In genomic region chr17:3754458-3755334, GRCh38 we compare ENCODE assay signal across 8 cellular contexts. TPM values are rescaled to one million over a fixed set of nuclear protein-coding genes. Genes with fewer than 3 reads are reported as not detected.
DNase-seq lines count a peak whose midpoint lies in the region; ATAC-seq and TF ChIP-seq lines count a peak whose summit lies in the region.

No MANE protein-coding gene starts in this region.

- H3K4me3 Mint-ChIP-seq in CD4-positive, alpha-beta T cell, result peak overlapping the region; percentile 58
- H3K4me3 Mint-ChIP-seq in endothelial cell (ENCODE audit: unreplicated experiment) (no peak overlapping the region), neural progenitor cell (peak overlapping the region; percentile 43)

- CTCF ChIA-PET in CD4-positive, alpha-beta T cell (lab: Charles Lee), result interaction anchor here (1.9 kb wide), 1 partner anchor 16 kb away, joined by 6 read pairs; no protein-coding TSS in a partner anchor

- H3K9me3 Mint-ChIP-seq in CD4-positive, alpha-beta T cell, result no peaks in the 10 kb centered on the region
- H3K9me3 Mint-ChIP-seq in endothelial cell (ENCODE audit: unreplicated experiment) (no peaks in the 10 kb centered on the region), neural progenitor cell (peaks cover 2% of the 10 kb centered on the region)

- peak; percentile 93 for ATAC-seq in CD4-positive, alpha-beta T cell (ENCODE audit: poor library complexity)
- no peak for ATAC-seq in GM21723 (IDR thresholded peaks at IDR 0.05; ENCODE audit: unreplicated experiment)

- H3K4me1 Mint-ChIP-seq in CD4-positive, alpha-beta T cell (ENCODE audit: low read depth), result peaks cover 42% of the 10 kb centered on the region
- H3K4me1 Mint-ChIP-seq in endothelial cell (ENCODE audit: unreplicated experiment) (no peaks in the 10 kb centered on the region), neural progenitor cell (peaks cover 3% of the 10 kb centered on the region)

- peak; percentile 67 to 87 (median 80) for DNase-seq in CD4-positive, alpha-beta T cell
- DNase-seq in NCI-H1105 (lab: John Stamatoyannopoulos, UW) (peak; percentile 94), endothelial cell (ENCODE audit: low spot score) (peak; percentile 58), neural progenitor cell (ENCODE audit: low spot score) (peak; percentile 95), NAMALWA (ENCODE audit: low spot score) (no peak), NCI-H446 (lab: John Stamatoyannopoulos, UW) (no peak)
- peak; percentile 85 for DNase-seq in activated CD4-positive, alpha-beta T cell treated with anti-CD3 and anti-CD28 coated beads, Interleukin-2, amount 50 U/mL, for 1 hour

- H3K27me3 ChIP-seq in CD4-positive, alpha-beta T cell (ENCODE audit: control insufficient read depth, insufficient read depth, low read length), result no peaks in the 10 kb centered on the region
- H3K27me3 ChIP-seq in neural progenitor cell, result no peaks in the 10 kb centered on the region

- no peaks in the 10 kb centered on the region for H3K9me3 ChIP-seq in CD4-positive, alpha-beta T cell (ENCODE audit: control insufficient read depth, low read length)
- H3K9me3 ChIP-seq in neural progenitor cell (ENCODE audit: low read depth), result no peaks in the 10 kb centered on the region

- H3K36me3 ChIP-seq in neural progenitor cell, result no peaks in the 10 kb centered on the region

- H3K36me3 Mint-ChIP-seq in CD4-positive, alpha-beta T cell (ENCODE audit: low read depth), result no peaks in the 10 kb centered on the region
- peaks cover under 1% of the 10 kb centered on the region for H3K36me3 Mint-ChIP-seq in endothelial cell (ENCODE audit: low read depth, unreplicated experiment)
- H3K36me3 Mint-ChIP-seq in neural progenitor cell, result no peaks in the 10 kb centered on the region

- intact Hi-C loops in CD4-positive, alpha-beta T cell (cut with DNase I, micrococcal nuclease), result no loop called here

- peaks cover 20% of the 10 kb centered on the region for H3F3A ChIP-seq in neural progenitor cell (ENCODE audit: low read depth)

- no peaks in the 10 kb centered on the region for H3K4me1 ChIP-seq in neural progenitor cell

- peak overlapping the region; percentile 74 for H3K4me2 ChIP-seq in neural progenitor cell

- peak overlapping the region; percentile 70 for H2AFZ ChIP-seq in neural progenitor cell (replicated peaks)

- peak overlapping the region; percentile 45 for H3K4me3 ChIP-seq in neural progenitor cell

- POLR2A ChIA-PET in CD4-positive, alpha-beta T cell (lab: Charles Lee), result interaction anchor here (1.0 to 1.9 kb wide), 4 partner anchors 14 to 92 kb away, joined by 4 to 7 read pairs (median 6); partner anchors contain the start of gene NCBP3

- H3K27me3 Mint-ChIP-seq in CD4-positive, alpha-beta T cell, result no peaks in the 10 kb centered on the region
- H3K27me3 Mint-ChIP-seq in endothelial cell (ENCODE audit: unreplicated experiment), result peaks cover 4% of the 10 kb centered on the region
- peaks cover 3% of the 10 kb centered on the region for H3K27me3 Mint-ChIP-seq in neural progenitor cell (ENCODE audit: insufficient read depth, low read depth)

- no peaks in the 10 kb centered on the region for H3K79me2 ChIP-seq in neural progenitor cell (ENCODE audit: low read depth)

- no peaks in the 10 kb centered on the region for H4K20me1 ChIP-seq in neural progenitor cell (ENCODE audit: low read depth)

- TF ChIP-seq CTCF in CD4-positive, alpha-beta T cell (IDR thresholded peaks at IDR 0.05), result no peak
- TF ChIP-seq CTCF in endothelial cell (IDR thresholded peaks at IDR 0.05; ENCODE audit: unreplicated experiment), result no peak
- no peak for TF ChIP-seq CTCF in neural progenitor cell (IDR thresholded peaks at IDR 0.05)

- no peak overlapping the region for H3K9ac ChIP-seq in neural progenitor cell

- peak overlapping the region; percentile 59 for H3K27ac ChIP-seq in CD4-positive, alpha-beta T cell (ENCODE audit: low read depth, low read length)
- no peak overlapping the region for H3K27ac ChIP-seq in neural progenitor cell

- peak overlapping the region; percentile 80 for H3K27ac Mint-ChIP-seq in CD4-positive, alpha-beta T cell
- no peak overlapping the region for H3K27ac Mint-ChIP-seq in endothelial cell (ENCODE audit: unreplicated experiment)
- H3K27ac Mint-ChIP-seq in neural progenitor cell, result no peak overlapping the region

RNA-seq across cellular contexts. Expression of gene HASPIN, which starts 31.0 kb away (rescaled TPM):
- under 1 TPM; 0.22 to 0.25 TPM for total RNA-seq in CD4-positive, alpha-beta T cell
- total RNA-seq in endothelial cell (ENCODE audit: unreplicated experiment), result 5.2 TPM
- 14.8 and 21.2 TPM in 2 replicates for total RNA-seq in neural progenitor cell (ENCODE audit: low replicate concordance)

RNA-seq across cellular contexts. Expression of gene ITGAE, which starts 46.3 kb away (rescaled TPM):
- total RNA-seq in CD4-positive, alpha-beta T cell, result 10 to 100 TPM; 15.8 to 18.3 TPM
- total RNA-seq in endothelial cell (ENCODE audit: unreplicated experiment) (30.0 TPM), neural progenitor cell (ENCODE audit: low replicate concordance) (33.7 and 47.5 TPM in 2 replicates)

RNA-seq across cellular contexts. Expression of gene P2RX5, which starts 58.7 kb away (rescaled TPM):
- 10 to 100 TPM; 14.3 to 16.0 TPM for total RNA-seq in CD4-positive, alpha-beta T cell
- total RNA-seq in endothelial cell (ENCODE audit: unreplicated experiment) (0.36 TPM), neural progenitor cell (ENCODE audit: low replicate concordance) (0.68 TPM in 1 of 2 replicates, not detected in the other)

Comparison
In these comparisons a context has a peak if more than half of its experiments do, and no peak if none do; other contexts are left out.
1. DNase-seq: peak in CD4-positive, alpha-beta T cell (10 of 10), NCI-H1105 (single experiment), activated CD4-positive, alpha-beta T cell treated with anti-CD3 and anti-CD28 coated beads, Interleukin-2, amount 50 U/mL, for 1 hour (single experiment), endothelial cell (single experiment) and neural progenitor cell (single experiment); none in NAMALWA (single experiment) and NCI-H446 (0 of 2).